Comparison of ENCODE assay signal across 22 cellular contexts in genomic region chr13:98112456-98112855, GRCh38.
"Had no signal": no experiment of that assay in that cellular context is flagged by ENCODE, and none has a peak within 500 bp of the region (broad histone marks: within the 10 kb centered on the region; RNA-seq: fewer than 3 reads in every experiment).

No MANE protein-coding gene starts in this region.

- FAIRE-seq: RCC 7860 had no signal

- H3K4me1 ChIP-seq: SJSA1 had no signal

- H3K4me3 ChIP-seq: SJSA1, SK-N-MC had no signal

- H3K9me3 ChIP-seq: SJSA1 had no signal

- DNase-seq: IMR-90, Karpas-422, KG1, MM.1S, NCI-H1092 treated with DMSO at 0.1 percent for 48 hours, NCI-H1436, NCI-H187, NCI-H2029, NCI-H2081 treated with DMSO at 0.1 percent for 48 hours, NCI-H2171, NCI-H226, NCI-H446, NCI-H510A, NCI-H524 treated with DMSO at 0.1 percent for 48 hours, NCI-H69, NCI-H774, Right ventricle myocardium superior, RPMI8226, SIG-M5 had no signal

- H3K36me3 ChIP-seq: SJSA1 had no signal

- H3K27me3 ChIP-seq: SJSA1 had no signal

- H3K27ac ChIP-seq: SJSA1, SK-N-MC had no signal
